ENCODE assay signal across 8 cellular contexts in genomic region chr16:4415538-4416199, GRCh38. TPM values are rescaled to one million over a fixed set of nuclear protein-coding genes. Genes with fewer than 3 reads are reported as not detected.
DNase-seq lines count a peak whose midpoint lies in the region; ATAC-seq and TF ChIP-seq lines count a peak whose summit lies in the region.

No MANE protein-coding gene starts in this region.

- H3K36me3 ChIP-seq in DND-41 (ENCODE audit: insufficient read depth, low read length) (peaks cover 28% of the 10 kb centered on the region), SJSA1 (peaks cover 19% of the 10 kb centered on the region), trophoblast cell (ENCODE audit: control insufficient read depth in 1 of 2, insufficient read depth in 2 of 2, low read length in 2 of 2) (peaks cover 10% of the 10 kb centered on the region in 2 experiments)

- peak overlapping the region; percentile 8 for H2BK120ac ChIP-seq in trophoblast cell (ENCODE audit: insufficient read depth, low read length, poor library complexity)

- peak overlapping the region; percentile 74 for H3K27ac ChIP-seq in DND-41 (ENCODE audit: low read length)
- H3K27ac ChIP-seq in SJSA1 = peak overlapping the region; percentile 47
- H3K27ac ChIP-seq in trophoblast cell (ENCODE audit: low read depth, low read length) = no peak overlapping the region

- H3K4me1 Mint-ChIP-seq in activated naive CD8-positive, alpha-beta T cell (ENCODE audit: low read depth) = peaks cover 38% of the 10 kb centered on the region

- H3K14ac ChIP-seq in trophoblast cell (ENCODE audit: low read length) = peak overlapping the region; percentile 6

- peak overlapping the region; percentile 97 for H3K4me3 Mint-ChIP-seq in activated naive CD8-positive, alpha-beta T cell

- H3K4ac ChIP-seq in trophoblast cell (ENCODE audit: low read depth, low read length) = no peak overlapping the region

- peaks cover 37% of the 10 kb centered on the region for H3K4me1 ChIP-seq in DND-41 (ENCODE audit: insufficient read depth, low read length)
- H3K4me1 ChIP-seq in SJSA1 (replicated peaks) = peaks cover 28% of the 10 kb centered on the region
- H3K4me1 ChIP-seq in trophoblast cell (ENCODE audit: control insufficient read depth in 1 of 2, insufficient read depth in 2 of 2, low read length in 2 of 2) = peaks cover 0 to 3% of the 10 kb centered on the region in 2 experiments

- intact Hi-C loops in cardiac septum (cut with DNase I) = no loop called here

- no peak overlapping the region for H2AK5ac ChIP-seq in trophoblast cell (ENCODE audit: low read length)

- H4K12ac ChIP-seq in trophoblast cell (ENCODE audit: low read depth, low read length) = peak overlapping the region; percentile 6

- no peak overlapping the region for H3K23ac ChIP-seq in trophoblast cell (ENCODE audit: low read length)

- peak; percentile 52 for ATAC-seq in DND-41 (ENCODE audit: insufficient read depth, low read depth)
- no peak for ATAC-seq in GM21528 (IDR thresholded peaks at IDR 0.05; ENCODE audit: low FRiP score, unreplicated experiment)

- H3K79me2 ChIP-seq in DND-41 (ENCODE audit: insufficient read depth, low read length) (peaks cover 53% of the 10 kb centered on the region), trophoblast cell (ENCODE audit: control insufficient read depth, insufficient read depth, low read length, poor library complexity) (peaks cover 4% of the 10 kb centered on the region)

- H2AFZ ChIP-seq in DND-41 (ENCODE audit: low read depth, low read length) (peak overlapping the region; percentile 72), trophoblast cell (ENCODE audit: insufficient read depth, low read length, poor library complexity) (peak overlapping the region; percentile 66)

- H3K9ac ChIP-seq in DND-41 (ENCODE audit: low read depth, low read length) (peak overlapping the region; percentile 89), trophoblast cell (ENCODE audit: low read length) (peak overlapping the region; percentile 80)

- DNase-seq in DND-41 = peak; percentile 65
- DNase-seq in HFF-Myc (ENCODE audit: extremely low read depth, low read depth) = no peak
- DNase-seq in SJSA1 (ENCODE audit: low read depth in 1 of 2, low spot score in 2 of 2) = peak in 1 of 2 experiments; percentile 39
- peak; percentile 88 for DNase-seq in cardiac septum (ENCODE audit: low spot score)
- peak in 1 of 2 donors; percentile 56 for DNase-seq in trophoblast cell
- no peak for DNase-seq in SK-N-DZ (ENCODE audit: low spot score)

- no peaks in the 10 kb centered on the region for H3K9me3 Mint-ChIP-seq in activated naive CD8-positive, alpha-beta T cell (ENCODE audit: low read depth)

- H3K27ac Mint-ChIP-seq in activated naive CD8-positive, alpha-beta T cell = peak overlapping the region; percentile 98

- peaks cover 4% of the 10 kb centered on the region for H3K79me1 ChIP-seq in trophoblast cell (ENCODE audit: low read length)

- peaks cover 39% of the 10 kb centered on the region for H4K20me1 ChIP-seq in DND-41 (ENCODE audit: insufficient read depth, low read length)

- no peaks in the 10 kb centered on the region for H3K27me3 ChIP-seq in DND-41 (ENCODE audit: insufficient read depth, low read length, poor library complexity)
- no peaks in the 10 kb centered on the region for H3K27me3 ChIP-seq in SJSA1 (replicated peaks)
- H3K27me3 ChIP-seq in trophoblast cell (ENCODE audit: insufficient read depth, low read length) = no peaks in the 10 kb centered on the region

- H3K36me3 Mint-ChIP-seq in activated naive CD8-positive, alpha-beta T cell = peaks cover 3% of the 10 kb centered on the region

- H3K4me2 ChIP-seq in DND-41 (ENCODE audit: insufficient read depth, low read length) = peak overlapping the region; percentile 80
- peak overlapping the region; percentile 84 for H3K4me2 ChIP-seq in trophoblast cell (ENCODE audit: low read length)

- peak overlapping the region; percentile 4 for H2BK5ac ChIP-seq in trophoblast cell (ENCODE audit: low read depth, low read length, poor library complexity)

- H4K8ac ChIP-seq in trophoblast cell (ENCODE audit: low read depth, low read length) = peak overlapping the region; percentile 63

- H3K27me3 Mint-ChIP-seq in activated naive CD8-positive, alpha-beta T cell = no peaks in the 10 kb centered on the region

- peak overlapping the region; percentile 29 for H4K91ac ChIP-seq in trophoblast cell (ENCODE audit: low read depth, low read length)

- H3K4me3 ChIP-seq in DND-41 (ENCODE audit: low read depth in 1 of 2, low read length in 2 of 2) (peak overlapping the region; percentile 58 to 73), HFF-Myc (replicated peaks; ENCODE audit: low read depth, low read length) (peak overlapping the region; percentile 76), SJSA1 (peak overlapping the region; percentile 81), trophoblast cell (ENCODE audit: low read depth, low read length) (peak overlapping the region; percentile 92)

- peak overlapping the region; percentile 35 for H3K18ac ChIP-seq in trophoblast cell (ENCODE audit: low read length)

- WGBS in trophoblast cell (ENCODE audit: extremely low coverage, insufficient coverage, insufficient read length) = no CpG with 5 or more reads among the region's 44 CpGs

- TF ChIP-seq CTCF in DND-41 (IDR thresholded peaks at IDR 0.05; ENCODE audit: borderline replicate concordance, extremely low read depth, low read length, poor library complexity, severe bottlenecking) (no peak), HFF-Myc (IDR thresholded peaks at IDR 0.05; ENCODE audit: low read depth, low read length, missing control alignments) (no peak)

- no peaks in the 10 kb centered on the region for H3K9me3 ChIP-seq in DND-41 (ENCODE audit: insufficient read depth, low read length, severe bottlenecking)
- H3K9me3 ChIP-seq in SJSA1 (replicated peaks) = peaks cover 5% of the 10 kb centered on the region; the same call in 1 of the 2 replicates
- no peaks in the 10 kb centered on the region for H3K9me3 ChIP-seq in trophoblast cell (ENCODE audit: insufficient read depth, low read depth, low read length)

- H2BK12ac ChIP-seq in trophoblast cell (ENCODE audit: low read length) = no peak overlapping the region

RNA-seq across cellular contexts. Expression of gene CORO7, which starts 0.7 kb away (rescaled TPM):
- 18.6 and 26.8 TPM in 2 replicates for total RNA-seq in SJSA1 (2014; rRNA removed; shearing (Covaris generic))
- total RNA-seq in cardiac septum = 11.9 TPM
- polyA plus RNA-seq in trophoblast cell (2013) = 18.8 and 18.9 TPM in 2 replicates
- 39.0 and 46.4 TPM in 2 replicates for polyA plus RNA-seq in SK-N-DZ (2014; cell fraction: cytosol; rRNA removed)
- 187 and 190 TPM in 2 replicates for polyA plus RNA-seq in SK-N-DZ (2014; cell fraction: nucleus; rRNA removed)

RNA-seq across cellular contexts. Expression of gene DNAJA3, which starts 10.0 kb away (rescaled TPM):
- total RNA-seq in SJSA1 (2014; rRNA removed; shearing (Covaris generic)) = 58.2 and 81.9 TPM in 2 replicates
- 50.7 TPM for total RNA-seq in cardiac septum
- polyA plus RNA-seq in trophoblast cell (2013) = 32.8 and 34.3 TPM in 2 replicates
- polyA plus RNA-seq in SK-N-DZ (2014; cell fraction: cytosol; rRNA removed) = 83.8 and 85.3 TPM in 2 replicates
- 87.2 and 90.3 TPM in 2 replicates for polyA plus RNA-seq in SK-N-DZ (2014; cell fraction: nucleus; rRNA removed)

RNA-seq across cellular contexts. Expression of gene VASN, which starts 44.0 kb away (rescaled TPM):
- 85.4 and 93.6 TPM in 2 replicates for total RNA-seq in SJSA1 (2014; rRNA removed; shearing (Covaris generic))
- 6.3 TPM for total RNA-seq in cardiac septum
- 17.6 and 18.2 TPM in 2 replicates for polyA plus RNA-seq in trophoblast cell (2013)
- 7.4 and 7.9 TPM in 2 replicates for polyA plus RNA-seq in SK-N-DZ (2014; cell fraction: cytosol; rRNA removed)
- 3.4 and 4.9 TPM in 2 replicates for polyA plus RNA-seq in SK-N-DZ (2014; cell fraction: nucleus; rRNA removed)

RNA-seq across cellular contexts. Expression of gene NMRAL1, which starts 58.8 kb away (rescaled TPM):
- 9.5 and 14.5 TPM in 2 replicates for total RNA-seq in SJSA1 (2014; rRNA removed; shearing (Covaris generic))
- 7.3 TPM for total RNA-seq in cardiac septum
- polyA plus RNA-seq in trophoblast cell (2013) = 55.3 and 56.9 TPM in 2 replicates
- 14.1 and 28.5 TPM in 2 replicates for polyA plus RNA-seq in SK-N-DZ (2014; cell fraction: cytosol; rRNA removed)
- polyA plus RNA-seq in SK-N-DZ (2014; cell fraction: nucleus; rRNA removed) = 17.0 and 17.7 TPM in 2 replicates

Comparison
In these comparisons a context has a peak if more than half of its experiments do, and no peak if none do; other contexts are left out.
1. DNase-seq: peak in DND-41 (single experiment) and cardiac septum (single experiment); none in HFF-Myc (single experiment) and SK-N-DZ (single experiment).
2. RNA of gene VASN, which starts 44.0 kb away (total RNA-seq): 85.4 to 93.6 TPM in SJSA1; 6.3 TPM in cardiac septum (single experiment); every median in the first group is over 10 times any median in the second.
3. Peak in every context shown above with its lines, with median percentiles within 50 percentile points of each other: H3K4me3 ChIP-seq.